Comparison of ENCODE assay signal across 22 cellular contexts in genomic region chr10:56561336-56561735, GRCh38.
DNase-seq lines count a peak whose midpoint lies in the region; ATAC-seq, FAIRE-seq and TF ChIP-seq lines count a peak whose summit lies in the region.
"Had no signal": no experiment of that assay in that cellular context is flagged by ENCODE, and none has a peak within 500 bp of the region (broad histone marks: within the 10 kb centered on the region; RNA-seq: fewer than 3 reads in every experiment).

No MANE protein-coding gene starts in this region.

- WGBS in GM12878 (ENCODE audit: insufficient coverage, insufficient replicate concordance, low lambda C conversion rate, missing lambda C conversion rate): 20% methylated on average over 3 of the region's 3 CpGs
- WGBS in transverse colon (ENCODE audit: low coverage in 1 of 2), 2 donors: 75 to 82% methylated on average over 3 of the region's 3 CpGs

- H3K9me3 ChIP-seq in GM12878 (replicated peaks; ENCODE audit: control insufficient read depth, insufficient read depth, low read length): no peaks in the 10 kb centered on the region
- no peaks in the 10 kb centered on the region for H3K9me3 ChIP-seq in transverse colon
- H3K9me3 ChIP-seq: A549; BLaER1 treated with 17β-estradiol and CSF1 and Interleukin-3, amounts not matched to agents 10 nM and 100 nM; Caco-2 had no signal

- DNase-seq in NCI-H2029 (lab: John Stamatoyannopoulos, UW) (peak; percentile 9), NCI-H2029 treated with DMSO at 0.1 percent for 48 hours (lab: John Stamatoyannopoulos, UW) (no peak), DMS53 (lab: John Stamatoyannopoulos, UW) (peak; percentile 48), GM12878 (ENCODE audit: low read depth, low spot score) (no peak), transverse colon (no peak)
- DNase-seq: AML-193; Caco-2; Calu3; CD4-positive, alpha-beta T cell; CD8-positive, alpha-beta T cell; DMS79 treated with DMSO at 0.1 percent for 48 hours; GF-D8 had no signal

- H2AFZ ChIP-seq in GM12878 (ENCODE audit: control insufficient read depth, low read depth, low read length): no peak overlapping the region

- TF ChIP-seq EP300 in GM12878 (IDR thresholded peaks at IDR 0.05; ENCODE audit: borderline replicate concordance in 1 of 2, control insufficient read depth in 1 of 2, low read depth in 2 of 2, low read length in 2 of 2) (no peak), transverse colon (IDR thresholded peaks at IDR 0.05; ENCODE audit: low read depth) (no peak)

- TF ChIP-seq CTCF in GM12878 (IDR thresholded peaks at IDR 0.05 in 2 of 3, conservative IDR thresholded peaks at IDR 0.05 in 1 of 3; ENCODE audit: control insufficient read depth in 2 of 3, extremely low read depth in 1 of 3, insufficient read depth in 1 of 3, low read depth in 3 of 3, low read length in 3 of 3) (no peak), transverse colon (IDR thresholded peaks at IDR 0.05) (no peak)

- H3K4me1 ChIP-seq in GM12878 (ENCODE audit: control insufficient read depth, insufficient read depth, low read length) (no peaks in the 10 kb centered on the region), transverse colon (no peaks in the 10 kb centered on the region)
- H3K4me1 ChIP-seq: A549; BLaER1 treated with 17β-estradiol and CSF1 and Interleukin-3, amounts not matched to agents 10 nM and 100 nM; Caco-2 had no signal

- no peak for FAIRE-seq in GM12878 (lab: Jason Lieb, UNC)
- FAIRE-seq: A549, D721Med, G401.6, GM12892, GM18507 had no signal

- H3K79me2 ChIP-seq in GM12878 (ENCODE audit: control insufficient read depth, insufficient read depth, low read length): no peaks in the 10 kb centered on the region

- ATAC-seq in HG02610 (IDR thresholded peaks at IDR 0.05; ENCODE audit: unreplicated experiment): peak; percentile 70
- peak; percentile 64 for ATAC-seq in GM12878
- no peak for ATAC-seq in HG02642 (IDR thresholded peaks at IDR 0.05; ENCODE audit: poor library complexity, unreplicated experiment)
- ATAC-seq: A549; CD8-positive, alpha-beta T cell had no signal

- POLR2A ChIA-PET in GM12878 (lab: Charles Lee): no interaction called here

- H3K9ac ChIP-seq in GM12878 (ENCODE audit: control insufficient read depth, insufficient read depth, low read length): no peak overlapping the region
- H3K9ac ChIP-seq: BLaER1 treated with 17β-estradiol and CSF1 and Interleukin-3, amounts not matched to agents 10 nM and 100 nM had no signal

- no peak for TF ChIP-seq RAD21 in GM12878 (IDR thresholded peaks at IDR 0.05; ENCODE audit: insufficient read depth, low read depth, low read length)

- in situ Hi-C loops in GM12878 (cut with MboI): no loop called here
- in situ Hi-C loops in transverse colon (cut with MboI; ENCODE audit: low pct_ligation_motif_present in 1 of 4, low pct_unique_long_range_greater_than_20kb in 1 of 4, low sequenced_read_pairs in 3 of 4): no loop called here

- H3K4me3 ChIP-seq in GM12878: no peak overlapping the region
- no peak overlapping the region for H3K4me3 ChIP-seq in transverse colon
- H3K4me3 ChIP-seq: A549; BLaER1 treated with 17β-estradiol and CSF1 and Interleukin-3, amounts not matched to agents 10 nM and 100 nM had no signal

- no peaks in the 10 kb centered on the region for H3K27me3 ChIP-seq in GM12878 (replicated peaks in 1 of 2; ENCODE audit: control insufficient read depth in 2 of 2, insufficient read depth in 2 of 2, low read length in 1 of 2)
- no peaks in the 10 kb centered on the region for H3K27me3 ChIP-seq in transverse colon
- H3K27me3 ChIP-seq: BLaER1 treated with 17β-estradiol and CSF1 and Interleukin-3, amounts not matched to agents 10 nM and 100 nM had no signal

- H3K4me2 ChIP-seq in GM12878 (ENCODE audit: control insufficient read depth, insufficient read depth): no peak overlapping the region
- H3K4me2 ChIP-seq: A549; BLaER1 treated with 17β-estradiol and CSF1 and Interleukin-3, amounts not matched to agents 10 nM and 100 nM had no signal

- H3K27ac ChIP-seq in GM12878 (ENCODE audit: control insufficient read depth, insufficient read depth) (no peak overlapping the region), transverse colon (no peak overlapping the region)
- H3K27ac ChIP-seq: 22Rv1; A549; BLaER1 treated with 17β-estradiol and CSF1 and Interleukin-3, amounts not matched to agents 10 nM and 100 nM; C4-2B had no signal

- BruUV-seq in GM12878 (replicated peaks; lab: Mats Ljungman, UMichigan): no TSS peak

- RAD21 ChIA-PET in GM12878 (lab: Charles Lee; ENCODE audit: unreplicated experiment): no interaction called here

- H4K20me1 ChIP-seq in GM12878 (ENCODE audit: control insufficient read depth, insufficient read depth): no peaks in the 10 kb centered on the region
- H4K20me1 ChIP-seq: BLaER1 treated with 17β-estradiol and CSF1 and Interleukin-3, amounts not matched to agents 10 nM and 100 nM had no signal

- H3K36me3 ChIP-seq in GM12878 (ENCODE audit: control insufficient read depth in 2 of 2, insufficient read depth in 2 of 2, low read length in 1 of 2) (no peaks in the 10 kb centered on the region), transverse colon (no peaks in the 10 kb centered on the region)
- H3K36me3 ChIP-seq: BLaER1 treated with 17β-estradiol and CSF1 and Interleukin-3, amounts not matched to agents 10 nM and 100 nM had no signal

- SMC1A ChIA-PET in GM12878 (lab: Charles Lee; ENCODE audit: uncharacterized antibody, unreplicated experiment): interaction anchor here (1.2 kb wide), 1 partner anchor 63 kb away, joined by 3 read pairs; no protein-coding TSS in a partner anchor

- CTCF ChIA-PET in GM12878 (lab: Yijun Ruan, JAX): interaction anchor here (0.6 kb wide), 1 partner anchor 138 kb away, joined by 3 read pairs; no protein-coding TSS in a partner anchor

- intact Hi-C loops in GM12878 (cut with micrococcal nuclease; ENCODE audit: unreplicated experiment) (no loop called here), transverse colon (cut with DNase I; ENCODE audit: low total_unique reads) (no loop called here)

- TF ChIP-seq POLR2A in GM12878 (IDR thresholded peaks at IDR 0.05; ENCODE audit: low read depth, low read length): no peak
- TF ChIP-seq POLR2A in transverse colon (IDR thresholded peaks at IDR 0.05): no peak

TF ChIP-seq in GM12878, 131 proteins besides CTCF, POLR2A, EP300 and RAD21 (continues in another document):
- TF ChIP-seq MAX (IDR thresholded peaks at IDR 0.05; ENCODE audit: low read depth, low read length) (no peak), RCOR1 (conservative IDR thresholded peaks at IDR 0.05; ENCODE audit: low read depth, low read length) (no peak), JUND (IDR thresholded peaks at IDR 0.05; ENCODE audit: low read depth, low read length) (no peak), TARDBP (IDR thresholded peaks at IDR 0.05; ENCODE audit: borderline replicate concordance) (no peak), SUZ12 (IDR thresholded peaks at IDR 0.05; ENCODE audit: unreplicated experiment) (no peak), JUNB (IDR thresholded peaks at IDR 0.05) (no peak), ZNF217 (IDR thresholded peaks at IDR 0.05) (no peak), FOXK2 (IDR thresholded peaks at IDR 0.05) (no peak), RBBP5 (conservative IDR thresholded peaks at IDR 0.05) (no peak), MTA3 (IDR thresholded peaks at IDR 0.05; ENCODE audit: borderline replicate concordance, low read length) (no peak), ESRRA (IDR thresholded peaks at IDR 0.05; ENCODE audit: low read length) (no peak), ELK1 (IDR thresholded peaks at IDR 0.05; ENCODE audit: low read depth, low read length) (no peak), REST (IDR thresholded peaks at IDR 0.05; ENCODE audit: low read depth, low read length) (no peak), SREBF1 (IDR thresholded peaks at IDR 0.05; ENCODE audit: low read length) (no peak)

Comparison
In these comparisons a context has a peak if more than half of its experiments do, and no peak if none do; other contexts are left out.
1. DNase-seq: peak in NCI-H2029 (single experiment) and DMS53 (single experiment); none in NCI-H2029 treated with DMSO at 0.1 percent for 48 hours (single experiment), GM12878 (single experiment) and transverse colon (single experiment).